ENCODE assay signal across 31 cellular contexts in the genomic region with DNA sequence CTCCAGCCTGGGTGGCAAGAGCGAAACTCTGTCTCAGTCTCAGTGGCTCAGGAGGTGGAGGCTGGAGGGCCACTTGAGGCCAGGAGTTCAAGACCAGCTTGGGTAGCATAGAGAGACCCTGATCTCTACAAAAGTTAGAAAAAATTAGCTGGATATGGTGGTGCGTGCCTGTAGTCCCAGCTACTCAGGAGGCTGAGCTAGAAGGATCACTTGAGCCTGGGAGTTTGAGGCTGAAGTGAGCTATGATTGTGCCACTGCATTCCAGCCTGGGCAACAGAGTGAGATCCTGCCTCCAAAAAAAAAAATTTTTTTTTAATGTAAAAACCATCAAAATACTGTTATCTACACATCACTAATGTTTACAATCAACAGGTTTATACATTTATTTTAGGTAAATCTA.
"Had no signal": no experiment of that assay in that cellular context is flagged by ENCODE, and none has a peak within 500 bp of the region (broad histone marks: within the 10 kb centered on the region; RNA-seq: fewer than 3 reads in every experiment).

No MANE protein-coding gene starts in this region.

- H3K27ac Mint-ChIP-seq: nephron; neural progenitor cell; progenitor cell of endocrine pancreas; stimulated activated memory B cell treated with anti-CD40 and anti-IgM and Interleukin-4, amounts not matched to agents 10 μg/mL and 1 μg/mL and 100 μg/mL, for 72 hours; stimulated activated naive CD8-positive, alpha-beta T cell treated with anti-CD3 and anti-CD28 coated beads, Interleukin-15, amount 100 ng/mL, for 72 hours had no signal

- DNase-seq: naive thymus-derived CD4-positive, alpha-beta T cell; natural killer cell; occipital lobe; ovary; posterior cingulate gyrus; psoas muscle; right cardiac atrium; spleen; stimulated activated CD4-positive, alpha-beta T cell treated with anti-CD3 and anti-CD28 coated beads, Interleukin-12 subunit alpha, Interleukin-12 subunit beta, amount 100 ng/mL, for 4 hours; stimulated activated CD4-positive, alpha-beta T cell treated with anti-CD3 and anti-CD28 coated beads, Interleukin-1b, Interleukin-23, amount 100 ng/mL, for 48 hours; stimulated activated CD4-positive, alpha-beta T cell treated with anti-CD3 and anti-CD28 coated beads, Interleukin-4, amount 100 ng/mL, for 1 hour; stimulated activated CD4-positive, alpha-beta T cell treated with anti-CD3 and anti-CD28 coated beads, Interleukin-4, amount 100 ng/mL, for 4 hours; stimulated activated CD8-positive, alpha-beta memory T cell treated with anti-CD3 and anti-CD28 coated beads, Interleukin-4, amount 100 ng/mL, for 48 hours; stimulated activated naive CD4-positive, alpha-beta T cell; stimulated activated naive CD8-positive, alpha-beta T cell treated with anti-CD3 and anti-CD28 coated beads, Interleukin-15, amount 100 ng/mL, for 72 hours; stimulated activated naive CD8-positive, alpha-beta T cell treated with anti-CD3 and anti-CD28 coated beads, Interleukin-15, Interleukin-2, amounts not matched to agents 100 U/mL and 50 U/mL, for 24 hours; testis; tibial artery; transverse colon; upper lobe of left lung had no signal

- H3K36me3 Mint-ChIP-seq: natural killer cell had no signal

- H3K36me3 ChIP-seq: ovary, suprapubic skin, transverse colon, upper lobe of left lung, vagina had no signal

- H3K9me3 ChIP-seq: ovary, suprapubic skin, testis, tibial artery, transverse colon, upper lobe of left lung, vagina had no signal

- H3K4me2 ChIP-seq: neural progenitor cell, smooth muscle cell had no signal

- H3K27ac ChIP-seq: neural progenitor cell, ovary, parathyroid adenoma, psoas muscle, skin epidermis, spleen, suprapubic skin, testis, tibial artery, transverse colon, upper lobe of left lung, vagina had no signal

- H3K4me3 ChIP-seq: neural progenitor cell, ovary, psoas muscle, skin epidermis, smooth muscle cell, spleen, suprapubic skin, testis, tibial artery, transverse colon, upper lobe of left lung, vagina had no signal

- H3K9ac ChIP-seq: neural progenitor cell, parathyroid adenoma had no signal

- H3K27me3 Mint-ChIP-seq: naive thymus-derived CD4-positive, alpha-beta T cell; progenitor cell of endocrine pancreas; stimulated activated memory B cell treated with anti-CD40 and anti-IgM and Interleukin-4, amounts not matched to agents 10 μg/mL and 1 μg/mL and 100 μg/mL, for 72 hours; stimulated activated naive CD8-positive, alpha-beta T cell treated with anti-CD3 and anti-CD28 coated beads, Interleukin-15, amount 100 ng/mL, for 72 hours had no signal

- FAIRE-seq: urothelium cell line had no signal

- ATAC-seq: naive thymus-derived CD4-positive, alpha-beta T cell; natural killer cell; psoas muscle; right cardiac atrium; sciatic nerve; stimulated activated memory B cell treated with anti-CD40 and anti-IgM and Interleukin-4, amounts not matched to agents 10 μg/mL and 1 μg/mL and 100 μg/mL, for 72 hours; stimulated activated naive CD8-positive, alpha-beta T cell treated with anti-CD3 and anti-CD28 coated beads, Interleukin-15, amount 100 ng/mL, for 72 hours; stimulated activated naive CD8-positive, alpha-beta T cell treated with anti-CD3 and anti-CD28 coated beads, Interleukin-15, Interleukin-2, amounts not matched to agents 100 U/mL and 50 U/mL, for 24 hours had no signal

- H3K4me3 Mint-ChIP-seq: naive thymus-derived CD4-positive, alpha-beta T cell; natural killer cell; nephron; neural progenitor cell; stimulated activated memory B cell treated with anti-CD40 and anti-IgM and Interleukin-4, amounts not matched to agents 10 μg/mL and 1 μg/mL and 100 μg/mL, for 72 hours; stimulated activated naive CD8-positive, alpha-beta T cell treated with anti-CD3 and anti-CD28 coated beads, Interleukin-15, amount 100 ng/mL, for 72 hours had no signal

- H3K4me1 ChIP-seq: parathyroid adenoma had no signal

- H2AFZ ChIP-seq: neural progenitor cell, parathyroid adenoma had no signal

- H3K27me3 ChIP-seq: neural progenitor cell, ovary, spleen, suprapubic skin, testis, tibial artery, transverse colon, upper lobe of left lung, vagina had no signal
